ENCODE assay signal across 1 cellular context in genomic region chr17:58330997-58331814, GRCh38.
TF ChIP-seq lines count a peak whose summit lies in the region.

No MANE protein-coding gene starts in this region.

TF ChIP-seq in H1, 55 proteins besides CTCF, POLR2A, EP300 and RAD21:
- TF ChIP-seq CHD2 (IDR thresholded peaks at IDR 0.05; ENCODE audit: low read length) (no peak), SAP30 (IDR thresholded peaks at IDR 0.05; ENCODE audit: insufficient read depth, insufficient replicate concordance, low read length) (no peak)
